Comparison of ENCODE assay signal across 1 cellular context in genomic region chr9:911003-911402, GRCh38.
TF ChIP-seq lines count a peak whose summit lies in the region.

No MANE protein-coding gene starts in this region.

TF ChIP-seq in GM23338, 12 proteins besides CTCF, POLR2A, EP300 and RAD21 (continued from another document):
- no peak for TF ChIP-seq JUNB (IDR thresholded peaks at IDR 0.05; ENCODE audit: unreplicated experiment)
- TF ChIP-seq, protein P1, sequence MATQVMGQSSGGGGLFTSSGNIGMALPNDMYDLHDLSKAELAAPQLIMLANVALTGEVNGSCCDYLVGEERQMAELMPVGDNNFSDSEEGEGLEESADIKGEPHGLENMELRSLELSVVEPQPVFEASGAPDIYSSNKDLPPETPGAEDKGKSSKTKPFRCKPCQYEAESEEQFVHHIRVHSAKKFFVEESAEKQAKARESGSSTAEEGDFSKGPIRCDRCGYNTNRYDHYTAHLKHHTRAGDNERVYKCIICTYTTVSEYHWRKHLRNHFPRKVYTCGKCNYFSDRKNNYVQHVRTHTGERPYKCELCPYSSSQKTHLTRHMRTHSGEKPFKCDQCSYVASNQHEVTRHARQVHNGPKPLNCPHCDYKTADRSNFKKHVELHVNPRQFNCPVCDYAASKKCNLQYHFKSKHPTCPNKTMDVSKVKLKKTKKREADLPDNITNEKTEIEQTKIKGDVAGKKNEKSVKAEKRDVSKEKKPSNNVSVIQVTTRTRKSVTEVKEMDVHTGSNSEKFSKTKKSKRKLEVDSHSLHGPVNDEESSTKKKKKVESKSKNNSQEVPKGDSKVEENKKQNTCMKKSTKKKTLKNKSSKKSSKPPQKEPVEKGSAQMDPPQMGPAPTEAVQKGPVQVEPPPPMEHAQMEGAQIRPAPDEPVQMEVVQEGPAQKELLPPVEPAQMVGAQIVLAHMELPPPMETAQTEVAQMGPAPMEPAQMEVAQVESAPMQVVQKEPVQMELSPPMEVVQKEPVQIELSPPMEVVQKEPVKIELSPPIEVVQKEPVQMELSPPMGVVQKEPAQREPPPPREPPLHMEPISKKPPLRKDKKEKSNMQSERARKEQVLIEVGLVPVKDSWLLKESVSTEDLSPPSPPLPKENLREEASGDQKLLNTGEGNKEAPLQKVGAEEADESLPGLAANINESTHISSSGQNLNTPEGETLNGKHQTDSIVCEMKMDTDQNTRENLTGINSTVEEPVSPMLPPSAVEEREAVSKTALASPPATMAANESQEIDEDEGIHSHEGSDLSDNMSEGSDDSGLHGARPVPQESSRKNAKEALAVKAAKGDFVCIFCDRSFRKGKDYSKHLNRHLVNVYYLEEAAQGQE (IDR thresholded peaks at IDR 0.05; ENCODE audit: unreplicated experiment) = no peak
- TF ChIP-seq EZH2phosphoT487 (IDR thresholded peaks at IDR 0.05; ENCODE audit: unreplicated experiment) = no peak
TF ChIP-seq in GM23338: peak in this region for 0.
